21 cellular contexts compared by ENCODE assay signal in the genomic region with DNA sequence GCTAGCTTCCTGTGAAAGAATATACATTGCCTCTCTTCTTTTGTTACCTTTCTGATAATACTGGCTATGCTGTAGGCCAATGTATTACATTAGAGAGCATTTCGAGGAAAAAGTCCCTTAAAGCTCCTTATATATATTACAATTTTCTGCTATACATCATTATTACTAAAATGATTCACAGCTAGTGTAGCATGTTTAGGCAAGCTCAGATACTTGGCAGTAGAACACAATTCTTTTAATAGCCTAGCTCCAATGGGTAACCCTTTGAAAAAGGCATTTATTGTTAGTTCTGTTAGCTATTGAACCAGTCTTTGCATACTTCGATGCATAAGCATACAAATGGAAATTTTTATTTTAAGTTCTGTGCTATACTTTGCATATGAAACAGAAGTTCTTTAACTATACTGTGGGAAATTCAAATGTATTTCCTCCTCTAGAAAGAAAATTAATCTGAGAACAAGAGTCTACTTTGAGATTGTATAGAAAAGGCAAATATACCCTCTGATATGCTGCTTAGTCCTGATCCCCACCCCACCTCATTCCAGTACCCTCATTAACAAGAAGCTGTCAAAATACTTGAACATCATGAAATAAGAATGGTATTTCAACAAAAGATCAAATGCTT.
"Had no signal": no experiment of that assay in that cellular context is flagged by ENCODE, and none has a peak within 500 bp of the region (broad histone marks: within the 10 kb centered on the region; RNA-seq: fewer than 3 reads in every experiment).

No MANE protein-coding gene starts in this region.

- H3K27ac Mint-ChIP-seq: naive thymus-derived CD8-positive, alpha-beta T cell; stimulated activated effector memory CD8-positive, alpha-beta T cell treated with anti-CD3 and anti-CD28 coated beads, Interleukin-12 subunit alpha, Interleukin-12 subunit beta, amount 100 ng/mL, for 72 hours had no signal

- H3K4me3 ChIP-seq: dorsolateral prefrontal cortex, hepatocyte, mucosa of descending colon, psoas muscle, right lobe of liver, suprapubic skin, thyroid gland, upper lobe of right lung, vagina had no signal

- H3K4me3 Mint-ChIP-seq: naive thymus-derived CD8-positive, alpha-beta T cell; stimulated activated effector memory CD8-positive, alpha-beta T cell treated with anti-CD3 and anti-CD28 coated beads, Interleukin-12 subunit alpha, Interleukin-12 subunit beta, amount 100 ng/mL, for 72 hours had no signal

- H3K36me3 ChIP-seq: neutrophil, right lobe of liver, suprapubic skin, thyroid gland, upper lobe of right lung, vagina had no signal

- ATAC-seq: mucosa of descending colon; naive thymus-derived CD8-positive, alpha-beta T cell; psoas muscle; right lobe of liver; stimulated activated effector memory CD8-positive, alpha-beta T cell treated with anti-CD3 and anti-CD28 coated beads, Interleukin-12 subunit alpha, Interleukin-12 subunit beta, amount 100 ng/mL, for 72 hours; stimulated activated naive CD8-positive, alpha-beta T cell treated with anti-CD3 and anti-CD28 coated beads, Interleukin-15, Interleukin-2, amounts not matched to agents 100 U/mL and 50 U/mL, for 24 hours; upper lobe of right lung had no signal

- H3K9me3 ChIP-seq: mucosa of descending colon, neutrophil, psoas muscle, right lobe of liver, suprapubic skin, thyroid gland, upper lobe of right lung, vagina had no signal

- H3K9me3 Mint-ChIP-seq: naive thymus-derived CD8-positive, alpha-beta T cell; stimulated activated effector memory CD8-positive, alpha-beta T cell treated with anti-CD3 and anti-CD28 coated beads, Interleukin-12 subunit alpha, Interleukin-12 subunit beta, amount 100 ng/mL, for 72 hours had no signal

- H3K27me3 ChIP-seq: hepatocyte, neutrophil, right lobe of liver, suprapubic skin, thyroid gland, vagina had no signal

- H3K4me1 ChIP-seq: psoas muscle, right lobe of liver, suprapubic skin, thyroid gland, upper lobe of right lung, vagina had no signal

- DNase-seq: cortex of kidney; dorsolateral prefrontal cortex; effector memory CD4-positive, alpha-beta T cell; foreskin melanocyte; head of caudate nucleus; kidney glomerular epithelial cell; mucosa of descending colon; naive thymus-derived CD8-positive, alpha-beta T cell; psoas muscle; retina; right lobe of liver; stimulated activated CD4-positive, alpha-beta T cell treated with anti-CD3 and anti-CD28 coated beads, Interleukin-4, amount 100 ng/mL, for 1 hour; stimulated activated CD8-positive, alpha-beta memory T cell treated with anti-CD3 and anti-CD28 coated beads, Interleukin-4, amount 100 ng/mL, for 48 hours; stimulated activated naive CD8-positive, alpha-beta T cell treated with anti-CD3 and anti-CD28 coated beads, Interleukin-15, Interleukin-2, amounts not matched to agents 100 U/mL and 50 U/mL, for 24 hours; thyroid gland; upper lobe of right lung had no signal

- H3K36me3 Mint-ChIP-seq: naive thymus-derived CD8-positive, alpha-beta T cell; stimulated activated effector memory CD8-positive, alpha-beta T cell treated with anti-CD3 and anti-CD28 coated beads, Interleukin-12 subunit alpha, Interleukin-12 subunit beta, amount 100 ng/mL, for 72 hours had no signal

- H3K27ac ChIP-seq: dorsolateral prefrontal cortex, hepatocyte, neutrophil, psoas muscle, right lobe of liver, suprapubic skin, thyroid gland, upper lobe of right lung, vagina had no signal

- H3K4me1 Mint-ChIP-seq: naive thymus-derived CD8-positive, alpha-beta T cell; stimulated activated effector memory CD8-positive, alpha-beta T cell treated with anti-CD3 and anti-CD28 coated beads, Interleukin-12 subunit alpha, Interleukin-12 subunit beta, amount 100 ng/mL, for 72 hours had no signal
